1 cellular context compared by ENCODE assay signal in the genomic region with DNA sequence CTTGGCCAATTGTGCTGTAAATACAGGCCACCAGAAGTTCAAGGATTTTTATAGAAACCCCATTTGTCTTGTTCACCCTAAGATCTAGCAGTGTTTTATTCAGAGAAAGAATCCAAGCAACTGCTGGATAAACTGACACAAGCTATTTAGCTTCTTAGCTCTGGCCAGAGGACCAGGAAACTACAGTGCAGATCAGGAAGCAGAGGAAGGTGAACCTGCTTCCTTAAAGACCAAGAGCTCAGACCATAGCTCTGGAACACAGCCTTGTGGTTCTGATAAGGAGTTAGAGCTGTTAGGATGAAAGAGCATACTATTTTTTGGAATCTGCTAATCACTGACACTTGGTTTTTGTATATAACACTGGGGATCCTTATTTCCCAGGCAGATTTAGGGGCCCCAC.
TF ChIP-seq lines count a peak whose summit lies in the region.

No MANE protein-coding gene starts in this region.

TF ChIP-seq in endothelial cell of umbilical vein, 7 proteins besides CTCF, POLR2A, EP300 and RAD21:
- TF ChIP-seq FOS (IDR thresholded peaks at IDR 0.05; ENCODE audit: borderline replicate concordance, insufficient read depth, low read length): no peak
- TF ChIP-seq, protein P1, sequence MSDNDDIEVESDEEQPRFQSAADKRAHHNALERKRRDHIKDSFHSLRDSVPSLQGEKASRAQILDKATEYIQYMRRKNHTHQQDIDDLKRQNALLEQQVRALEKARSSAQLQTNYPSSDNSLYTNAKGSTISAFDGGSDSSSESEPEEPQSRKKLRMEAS (IDR thresholded peaks at IDR 0.05; ENCODE audit: insufficient read depth, insufficient read length): no peak
- TF ChIP-seq JUN (IDR thresholded peaks at IDR 0.05; ENCODE audit: borderline replicate concordance, insufficient read depth, insufficient read length, low read depth): no peak
- no peak for TF ChIP-seq GATA2 (IDR thresholded peaks at IDR 0.05; ENCODE audit: insufficient read depth, insufficient read length, low read depth, low read length)
- no peak for TF ChIP-seq POLR2AphosphoS5 (IDR thresholded peaks at IDR 0.05; ENCODE audit: insufficient read depth, low read depth, low read length)
- no peak for TF ChIP-seq MYC (IDR thresholded peaks at IDR 0.05; ENCODE audit: low read depth, low read length)
- TF ChIP-seq EZH2 (IDR thresholded peaks at IDR 0.05; ENCODE audit: borderline replicate concordance, low read depth, low read length, severe bottlenecking): no peak
